In the genomic region with DNA sequence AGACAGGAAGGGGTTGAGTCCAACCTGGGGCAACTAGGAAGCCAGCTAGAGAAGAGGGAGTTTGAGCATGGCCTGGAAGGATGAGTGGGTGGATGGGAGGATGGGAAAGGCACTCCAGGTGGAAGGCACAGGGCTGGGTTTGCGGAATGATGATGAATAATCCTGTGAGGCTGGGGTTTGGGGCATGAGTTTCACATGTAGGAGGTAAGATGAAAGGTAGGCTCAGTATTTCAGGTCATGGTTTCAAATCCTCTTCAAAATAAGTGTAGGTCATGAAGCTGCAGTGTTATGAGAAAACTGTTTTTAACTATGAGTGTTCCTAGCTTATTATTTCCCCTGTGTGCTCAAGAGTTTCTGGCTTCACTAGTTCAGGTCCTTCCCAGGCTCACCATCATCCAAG, we compare ENCODE assay signal across 15 cellular contexts.
DNase-seq lines count a peak whose midpoint lies in the region; ATAC-seq and TF ChIP-seq lines count a peak whose summit lies in the region.
"Had no signal": no experiment of that assay in that cellular context is flagged by ENCODE, and none has a peak within 500 bp of the region (broad histone marks: within the 10 kb centered on the region; RNA-seq: fewer than 3 reads in every experiment).

No MANE protein-coding gene starts in this region.

- H3K4me2 ChIP-seq in OCI-LY3 (ENCODE audit: low read length): peak overlapping the region; percentile 48

- TF ChIP-seq CTCF in OCI-LY3 (IDR thresholded peaks at IDR 0.05; ENCODE audit: low read depth, low read length) (no peak), spleen (IDR thresholded peaks at IDR 0.05 in 8 of 11, conservative IDR thresholded peaks at IDR 0.05 in 3 of 11) (no peak)

- H3K36me3 ChIP-seq in OCI-LY3 (replicated peaks; ENCODE audit: low read depth, low read length) (no peaks in the 10 kb centered on the region), spleen (no peaks in the 10 kb centered on the region)

- no peak overlapping the region for H2AFZ ChIP-seq in OCI-LY3 (ENCODE audit: low read depth, low read length)
- H2AFZ ChIP-seq: parathyroid adenoma had no signal

- peak; percentile 55 for ATAC-seq in GM21390 (IDR thresholded peaks at IDR 0.05; ENCODE audit: unreplicated experiment)
- no peak for ATAC-seq in natural killer cell treated with Interleukin-12 subunit alpha and Interleukin-12 subunit beta and Interleukin-15 and Interleukin-18, amount 100 ng/mL, for 72 hours
- ATAC-seq in HG03342 (IDR thresholded peaks at IDR 0.05; ENCODE audit: unreplicated experiment): no peak

- no peak overlapping the region for H3K27ac ChIP-seq in OCI-LY3 (ENCODE audit: low read length)
- peak overlapping the region in 1 of 8 donors; percentile 7 for H3K27ac ChIP-seq in spleen
- H3K27ac ChIP-seq: parathyroid adenoma had no signal

- H4K20me1 ChIP-seq in OCI-LY3 (ENCODE audit: insufficient read depth, low read length): 0 out of 2 replicates have a peak, but pooled peaks cover 3% of the 10 kb centered on the region

- H3K4me3 Mint-ChIP-seq in activated T-cell treated with anti-CD3 and anti-CD28 coated beads, Interleukin-2, amount 50 U/mL, for 24 hours: no peak overlapping the region
- no peak overlapping the region for H3K4me3 Mint-ChIP-seq in natural killer cell treated with Interleukin-12 subunit alpha and Interleukin-12 subunit beta and Interleukin-15 and Interleukin-18, amount 100 ng/mL, for 72 hours

- H3K4me3 ChIP-seq in OCI-LY3 (ENCODE audit: low read length): no peak overlapping the region
- H3K4me3 ChIP-seq in spleen: no peak overlapping the region

- H3K9me3 Mint-ChIP-seq in activated T-cell treated with anti-CD3 and anti-CD28 coated beads, Interleukin-2, amount 50 U/mL, for 24 hours: no peaks in the 10 kb centered on the region
- no peaks in the 10 kb centered on the region for H3K9me3 Mint-ChIP-seq in natural killer cell treated with Interleukin-12 subunit alpha and Interleukin-12 subunit beta and Interleukin-15 and Interleukin-18, amount 100 ng/mL, for 72 hours

- peak; percentile 40 for DNase-seq in activated T-cell treated with anti-CD3 and anti-CD28 coated beads, Interleukin-2, amount 50 U/mL, for 24 hours
- no peak for DNase-seq in activated T-cell treated with anti-CD3 and anti-CD28 coated beads, Interleukin-2, amount 50 U/mL, for 1 hour
- DNase-seq in natural killer cell treated with Interleukin-12 subunit alpha and Interleukin-12 subunit beta and Interleukin-15 and Interleukin-18, amount 100 ng/mL, for 72 hours (ENCODE audit: low spot score): no peak
- DNase-seq in superior temporal gyrus (ENCODE audit: extremely low spot score) (no peak), spleen (no peak)
- DNase-seq: DMS 273 treated with DMSO at 0.1 percent for 48 hours, KG1, midbrain, NCI-H1436, NCI-H510A treated with DMSO at 0.1 percent for 48 hours, T1000 had no signal

- H3K27ac Mint-ChIP-seq in activated T-cell treated with anti-CD3 and anti-CD28 coated beads, Interleukin-2, amount 50 U/mL, for 24 hours: peak overlapping the region; percentile 80
- peak overlapping the region; percentile 10 to 38 for H3K27ac Mint-ChIP-seq in natural killer cell treated with Interleukin-12 subunit alpha and Interleukin-12 subunit beta and Interleukin-15 and Interleukin-18, amount 100 ng/mL, for 72 hours

- H3K9me3 ChIP-seq in OCI-LY3 (ENCODE audit: insufficient read depth, low read length) (no peaks in the 10 kb centered on the region), spleen (no peaks in the 10 kb centered on the region)

- H3K27me3 Mint-ChIP-seq in activated T-cell treated with anti-CD3 and anti-CD28 coated beads, Interleukin-2, amount 50 U/mL, for 24 hours: no peaks in the 10 kb centered on the region
- H3K27me3 Mint-ChIP-seq in natural killer cell treated with Interleukin-12 subunit alpha and Interleukin-12 subunit beta and Interleukin-15 and Interleukin-18, amount 100 ng/mL, for 72 hours: no peaks in the 10 kb centered on the region

- H3K27me3 ChIP-seq in OCI-LY3 (ENCODE audit: low read depth, low read length) (no peaks in the 10 kb centered on the region), spleen (replicated peaks in 1 of 7) (no peaks in the 10 kb centered on the region)

- peaks cover 4% of the 10 kb centered on the region for H3K36me3 Mint-ChIP-seq in activated T-cell treated with anti-CD3 and anti-CD28 coated beads, Interleukin-2, amount 50 U/mL, for 24 hours (ENCODE audit: low read depth)
- H3K36me3 Mint-ChIP-seq in natural killer cell treated with Interleukin-12 subunit alpha and Interleukin-12 subunit beta and Interleukin-15 and Interleukin-18, amount 100 ng/mL, for 72 hours: no peaks in the 10 kb centered on the region

- intact Hi-C loops in spleen (cut with DNase I; ENCODE audit: low total_unique reads): no loop called here

- H3K4me1 ChIP-seq in OCI-LY3 (ENCODE audit: low read length) (peaks cover 40% of the 10 kb centered on the region), spleen (peaks cover 0 to 21% (median 14%) of the 10 kb centered on the region in 6 donors)
- H3K4me1 ChIP-seq: parathyroid adenoma had no signal

- no peaks in the 10 kb centered on the region for H3K79me2 ChIP-seq in OCI-LY3 (ENCODE audit: low read length)
- H3K79me2 ChIP-seq: parathyroid adenoma had no signal

- no peak for TF ChIP-seq POLR2A in spleen (IDR thresholded peaks at IDR 0.05)

- 74 to 97% (median 83%) methylated on average over 1 of the region's 1 CpG for WGBS in spleen, 5 donors

- peaks cover 65% of the 10 kb centered on the region for H3K4me1 Mint-ChIP-seq in activated T-cell treated with anti-CD3 and anti-CD28 coated beads, Interleukin-2, amount 50 U/mL, for 24 hours (ENCODE audit: low read depth)
- peaks cover 31 to 42% of the 10 kb centered on the region in 2 donors for H3K4me1 Mint-ChIP-seq in natural killer cell treated with Interleukin-12 subunit alpha and Interleukin-12 subunit beta and Interleukin-15 and Interleukin-18, amount 100 ng/mL, for 72 hours (ENCODE audit: low read depth in 2 of 2)

- H3K9ac ChIP-seq in OCI-LY3 (ENCODE audit: low read length): no peak overlapping the region
- H3K9ac ChIP-seq: parathyroid adenoma had no signal
